16 cellular contexts compared by ENCODE assay signal in the genomic region with DNA sequence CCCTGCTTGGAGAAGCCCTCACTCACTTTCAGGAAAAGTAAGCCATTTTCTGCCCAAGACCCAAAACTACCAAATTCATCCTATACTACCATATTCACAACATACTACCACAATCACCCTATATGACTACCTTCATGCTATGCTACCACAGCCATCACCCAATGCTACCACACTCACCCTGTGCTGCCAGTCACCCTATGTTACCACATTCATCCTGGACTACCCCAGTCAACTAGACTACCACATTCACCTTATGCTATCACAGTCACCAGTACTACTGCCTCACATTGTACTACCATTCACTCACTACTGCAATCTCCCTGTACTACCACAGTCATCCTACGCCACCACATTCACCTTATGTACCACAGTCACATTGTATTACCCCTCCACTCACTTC. TPM values are rescaled to one million over a fixed set of nuclear protein-coding genes. Genes with fewer than 3 reads are reported as not detected.
DNase-seq lines count a peak whose midpoint lies in the region; ATAC-seq, FAIRE-seq and TF ChIP-seq lines count a peak whose summit lies in the region.
"Had no signal": no experiment of that assay in that cellular context is flagged by ENCODE, and none has a peak within 500 bp of the region (broad histone marks: within the 10 kb centered on the region; RNA-seq: fewer than 3 reads in every experiment).

No MANE protein-coding gene starts in this region.

- no peak overlapping the region for H2AK5ac ChIP-seq in mesendoderm (ENCODE audit: low read length)

- no peak overlapping the region for H2BK15ac ChIP-seq in mesendoderm (replicated peaks; ENCODE audit: low read depth)

- TF ChIP-seq CTCF in Panc1 (IDR thresholded peaks at IDR 0.05): no peak

- no peaks in the 10 kb centered on the region for H3K36me3 Mint-ChIP-seq in activated CD8-positive, alpha-beta memory T cell treated with anti-CD3 and anti-CD28 coated beads, Interleukin-2, amount 10 ng/mL, durations not matched to agents 7 days and 5 days
- H3K36me3 Mint-ChIP-seq: CD4-positive, CD25-positive, alpha-beta regulatory T cell had no signal

- H3K9ac ChIP-seq in mesendoderm (ENCODE audit: low read length): no peak overlapping the region
- H3K9ac ChIP-seq: BLaER1 treated with 17β-estradiol and CSF1 and Interleukin-3, amounts not matched to agents 10 nM and 100 nM had no signal

- H2BK5ac ChIP-seq in mesendoderm (ENCODE audit: low read length): no peak overlapping the region

- H3K4me2 ChIP-seq in mesendoderm (ENCODE audit: low read length): no peak overlapping the region
- H3K4me2 ChIP-seq: BLaER1 treated with 17β-estradiol and CSF1 and Interleukin-3, amounts not matched to agents 10 nM and 100 nM; GM23338 had no signal

- no peaks in the 10 kb centered on the region for H3K27me3 Mint-ChIP-seq in activated CD8-positive, alpha-beta memory T cell treated with anti-CD3 and anti-CD28 coated beads, Interleukin-2, amount 10 ng/mL, durations not matched to agents 7 days and 5 days
- H3K27me3 Mint-ChIP-seq: CD4-positive, CD25-positive, alpha-beta regulatory T cell had no signal

- no peak overlapping the region for H2BK120ac ChIP-seq in mesendoderm (ENCODE audit: low read depth, low read length)

- H3K27ac ChIP-seq in Panc1 (ENCODE audit: low read length): peak overlapping the region; percentile 68; the same call in 1 of the 2 replicates
- no peak overlapping the region for H3K27ac ChIP-seq in mesendoderm (ENCODE audit: low read depth, low read length)
- H3K27ac ChIP-seq: BLaER1 treated with 17β-estradiol and CSF1 and Interleukin-3, amounts not matched to agents 10 nM and 100 nM had no signal

- no peak overlapping the region for H3K4ac ChIP-seq in mesendoderm (ENCODE audit: low read depth, low read length)

- CTCF ChIA-PET in activated CD8-positive, alpha-beta memory T cell treated with anti-CD3 and anti-CD28 coated beads, Interleukin-2, amount 10 ng/mL, durations not matched to agents 7 days and 5 days (lab: Charles Lee): no interaction called here
- CTCF ChIA-PET in Panc1 (lab: Charles Lee): no interaction called here

- no peaks in the 10 kb centered on the region for H3K4me1 Mint-ChIP-seq in activated CD8-positive, alpha-beta memory T cell treated with anti-CD3 and anti-CD28 coated beads, Interleukin-2, amount 10 ng/mL, durations not matched to agents 7 days and 5 days
- H3K4me1 Mint-ChIP-seq: CD4-positive, CD25-positive, alpha-beta regulatory T cell; GM23338 had no signal

- no CpG with 5 or more reads among the region's 1 CpG for WGBS in mesendoderm (ENCODE audit: extremely low coverage, insufficient coverage, low lambda C conversion rate)

- no peak overlapping the region for H3K4me3 ChIP-seq in Panc1 (ENCODE audit: low read depth in 2 of 2, low read length in 2 of 2)
- no peak overlapping the region for H3K4me3 ChIP-seq in mesendoderm (ENCODE audit: low read length)
- H3K4me3 ChIP-seq: BLaER1 treated with 17β-estradiol and CSF1 and Interleukin-3, amounts not matched to agents 10 nM and 100 nM; GM23338 had no signal

- no peaks in the 10 kb centered on the region for H3K79me1 ChIP-seq in mesendoderm (ENCODE audit: low read length)

- no peak overlapping the region for H4K8ac ChIP-seq in mesendoderm (ENCODE audit: low read depth, low read length)

- ATAC-seq in activated CD8-positive, alpha-beta memory T cell treated with anti-CD3 and anti-CD28 coated beads, Interleukin-2, amount 10 ng/mL, durations not matched to agents 7 days and 5 days: peak; percentile 42
- ATAC-seq in Panc1: 0 out of 2 replicates have a peak, but pooled peaks have one; percentile 24
- ATAC-seq: GM23338 had no signal

- H3K18ac ChIP-seq in mesendoderm (ENCODE audit: low read length): no peak overlapping the region

- H3K36me3 ChIP-seq in Panc1 (ENCODE audit: control insufficient read depth, insufficient read depth, low read length): no peaks in the 10 kb centered on the region
- H3K36me3 ChIP-seq in mesendoderm (ENCODE audit: control insufficient read depth, insufficient read depth, low read length): no peaks in the 10 kb centered on the region
- H3K36me3 ChIP-seq: BLaER1 treated with 17β-estradiol and CSF1 and Interleukin-3, amounts not matched to agents 10 nM and 100 nM had no signal

- no peak for TF ChIP-seq POLR2A in GM12891 (IDR thresholded peaks at IDR 0.05; ENCODE audit: low read depth, low read length)

- peak; percentile 69 for FAIRE-seq in GM12891 (lab: Jason Lieb, UNC)
- FAIRE-seq: GM18507 had no signal

- H3K56ac ChIP-seq in mesendoderm (ENCODE audit: low read length): peak overlapping the region; percentile 15

- no TSS peak for BruUV-seq in Panc1 (replicated peaks; lab: Mats Ljungman, UMichigan)

- in situ Hi-C loops in Panc1 (cut with HindIII; ENCODE audit: low pct_unique_long_range_greater_than_20kb, low sequenced_read_pairs): no loop called here

- H4K5ac ChIP-seq in mesendoderm (ENCODE audit: low read length): no peak overlapping the region

- H3K4me1 ChIP-seq in Panc1 (ENCODE audit: control insufficient read depth, insufficient read depth, low read length) (no peaks in the 10 kb centered on the region), mesendoderm (ENCODE audit: control insufficient read depth, low read depth, low read length) (no peaks in the 10 kb centered on the region)
- H3K4me1 ChIP-seq: BLaER1 treated with 17β-estradiol and CSF1 and Interleukin-3, amounts not matched to agents 10 nM and 100 nM had no signal

- H3K27ac Mint-ChIP-seq in activated CD8-positive, alpha-beta memory T cell treated with anti-CD3 and anti-CD28 coated beads, Interleukin-2, amount 10 ng/mL, durations not matched to agents 7 days and 5 days: no peak overlapping the region
- H3K27ac Mint-ChIP-seq: CD4-positive, CD25-positive, alpha-beta regulatory T cell; GM23338 had no signal

- H3K9me3 Mint-ChIP-seq in activated CD8-positive, alpha-beta memory T cell treated with anti-CD3 and anti-CD28 coated beads, Interleukin-2, amount 10 ng/mL, durations not matched to agents 7 days and 5 days (ENCODE audit: low read depth): no peaks in the 10 kb centered on the region
- H3K9me3 Mint-ChIP-seq: CD4-positive, CD25-positive, alpha-beta regulatory T cell; GM23338 had no signal

- no peak for DNase-seq in activated CD8-positive, alpha-beta memory T cell treated with anti-CD3 and anti-CD28 coated beads, Interleukin-2, amount 10 ng/mL, durations not matched to agents 7 days and 5 days
- no peak for DNase-seq in activated CD8-positive, alpha-beta memory T cell treated with anti-CD3 and anti-CD28 coated beads for 24 hours
- DNase-seq in GM12891 (ENCODE audit: insufficient read length, low spot score): no peak
- no peak for DNase-seq in Panc1 (ENCODE audit: low read depth, low spot score)
- no peak for DNase-seq in mesendoderm
- DNase-seq in ecto neural progenitor cell (ENCODE audit: low spot score): no peak
- no peak for DNase-seq in dedifferentiated amniotic fluid mesenchymal stem cell (ENCODE audit: extremely low spot score)
- no peak for DNase-seq in NCI-H2196 treated with DMSO at 0.1 percent for 48 hours (lab: John Stamatoyannopoulos, UW; ENCODE audit: unreplicated experiment)
- DNase-seq: ACHN; CD4-positive, CD25-positive, alpha-beta regulatory T cell; DMS53; GF-D8; H7 had no signal

- no peak overlapping the region for H3K4me3 Mint-ChIP-seq in activated CD8-positive, alpha-beta memory T cell treated with anti-CD3 and anti-CD28 coated beads, Interleukin-2, amount 10 ng/mL, durations not matched to agents 7 days and 5 days
- H3K4me3 Mint-ChIP-seq: CD4-positive, CD25-positive, alpha-beta regulatory T cell; GM23338 had no signal

- POLR2A ChIA-PET in Panc1 (lab: Charles Lee): no interaction called here

- H3K23ac ChIP-seq in mesendoderm (ENCODE audit: low read length): no peak overlapping the region

- H3K9me3 ChIP-seq in Panc1 (ENCODE audit: control insufficient read depth, insufficient read depth, low read depth, low read length): no peaks in the 10 kb centered on the region
- H3K9me3 ChIP-seq: BLaER1 treated with 17β-estradiol and CSF1 and Interleukin-3, amounts not matched to agents 10 nM and 100 nM had no signal

- no peaks in the 10 kb centered on the region for H3K79me2 ChIP-seq in mesendoderm (ENCODE audit: control insufficient read depth, insufficient read depth, low read length)

- H3K27me3 ChIP-seq in Panc1 (ENCODE audit: control insufficient read depth, insufficient read depth, low read length) (no peaks in the 10 kb centered on the region), mesendoderm (ENCODE audit: insufficient read depth, low read length, poor library complexity) (no peaks in the 10 kb centered on the region)
- H3K27me3 ChIP-seq: BLaER1 treated with 17β-estradiol and CSF1 and Interleukin-3, amounts not matched to agents 10 nM and 100 nM had no signal

- intact Hi-C loops in Panc1 (cut with micrococcal nuclease; ENCODE audit: unreplicated experiment): no loop called here

TF ChIP-seq in GM12891, 5 proteins besides CTCF, POLR2A, EP300 and RAD21:
- TF ChIP-seq SPI1 (IDR thresholded peaks at IDR 0.05; ENCODE audit: low read depth, low read length) (no peak), POU2F2 (IDR thresholded peaks at IDR 0.05; ENCODE audit: low read depth, low read length) (no peak), POLR2AphosphoS5 (IDR thresholded peaks at IDR 0.05; ENCODE audit: low read depth, low read length) (no peak), TAF1 (IDR thresholded peaks at IDR 0.05; ENCODE audit: low read depth, low read length) (no peak), PAX5 (IDR thresholded peaks at IDR 0.05; ENCODE audit: insufficient read depth, low read length, severe bottlenecking) (no peak)

RNA-seq across cellular contexts. Expression of gene CDV3, which starts 58.4 kb away (rescaled TPM):
- 100 to 1,000 TPM; 193 to 263 TPM for total RNA-seq in activated CD8-positive, alpha-beta memory T cell treated with anti-CD3 and anti-CD28 coated beads, Interleukin-2, amount 10 ng/mL, durations not matched to agents 7 days and 5 days
- 92.2 TPM for polyA plus RNA-seq in GM12891 (2012; ENCODE audit: low read depth, missing spikeins)
- total RNA-seq in Panc1 (2021; ENCODE audit: unreplicated experiment): 506 TPM
- 291 TPM for polyA plus RNA-seq in Panc1 (2012; ENCODE audit: insufficient read length)
- polyA plus RNA-seq in mesendoderm (2013, experiment 1 of 2): 126 TPM
- 124 TPM for polyA plus RNA-seq in mesendoderm (2013, experiment 2 of 2)
